ENCODE assay signal across 1 cellular context in genomic region chr7:2232766-2233520, GRCh38.
A peak's percentile ranks its signal among the peaks of the same experiment; 100 is the strongest.
TF ChIP-seq lines count a peak whose summit lies in the region.

Gene MAD1L1 (minus strand): TSS chr7:2232945. CDS start chr7:2230133, 2,812 bp downstream.

TF ChIP-seq in H1, 55 proteins besides CTCF, POLR2A, EP300 and RAD21:
- TF ChIP-seq E2F6 (IDR thresholded peaks at IDR 0.05) (no peak), NRF1 (IDR thresholded peaks at IDR 0.05; ENCODE audit: low read depth, low read length) (peak; percentile 20; the same call in 1 of the 2 replicates), TAF1 (IDR thresholded peaks at IDR 0.05; ENCODE audit: low read depth, low read length) (peak; percentile 83), FOSL1 (IDR thresholded peaks at IDR 0.05; ENCODE audit: insufficient read depth, low read depth, low read length) (no peak), SP1 (IDR thresholded peaks at IDR 0.05; ENCODE audit: low read depth, low read length) (no peak), BRCA1 (IDR thresholded peaks at IDR 0.05; ENCODE audit: low read depth, low read length) (peak; percentile 95), CHD7 (IDR thresholded peaks at IDR 0.05; ENCODE audit: insufficient replicate concordance, low read length) (peak; percentile 100), BCL11A (IDR thresholded peaks at IDR 0.05; ENCODE audit: low read depth in 2 of 2, low read length in 2 of 2) (no peak), SIX5 (IDR thresholded peaks at IDR 0.05; ENCODE audit: low read depth, low read length) (no peak), POLR2AphosphoS5 (IDR thresholded peaks at IDR 0.05; ENCODE audit: low read depth, low read length) (peak; percentile 51), KDM4A (IDR thresholded peaks at IDR 0.05; ENCODE audit: low read depth, low read length, severe bottlenecking) (peak; percentile 88), CHD2 (IDR thresholded peaks at IDR 0.05; ENCODE audit: low read length) (peak; percentile 98), TAF7 (optimal IDR thresholded peaks at IDR 0.05; ENCODE audit: borderline replicate concordance, low read depth, low read length) (peak; percentile 49), CHD1 (IDR thresholded peaks at IDR 0.05; ENCODE audit: low read depth, low read length) (no peak), YY1 (IDR thresholded peaks at IDR 0.05; ENCODE audit: low read depth, low read length) (peak; percentile 73), KDM1A (IDR thresholded peaks at IDR 0.05; ENCODE audit: borderline replicate concordance, low read length) (no peak; the same call in none of the 2 replicates), HDAC2 (IDR thresholded peaks at IDR 0.05; ENCODE audit: borderline replicate concordance in 1 of 2, low read depth in 2 of 2, low read length in 2 of 2) (0 out of 4 replicates have a peak, but pooled peaks of 1 of the 2 experiments have one; percentile 70), ATF2 (IDR thresholded peaks at IDR 0.05; ENCODE audit: low read length) (peak; percentile 25; the same call in 1 of the 2 replicates), SIRT6 (IDR thresholded peaks at IDR 0.05; ENCODE audit: low read length) (no peak), GABPA (IDR thresholded peaks at IDR 0.05; ENCODE audit: borderline replicate concordance, insufficient read depth, low read length) (no peak), SAP30 (IDR thresholded peaks at IDR 0.05; ENCODE audit: insufficient read depth, insufficient replicate concordance, low read length) (no peak), RBBP5 (IDR thresholded peaks at IDR 0.05; ENCODE audit: borderline replicate concordance, low read depth, low read length) (peak; percentile 65; the same call in 1 of the 2 replicates), TEAD4 (IDR thresholded peaks at IDR 0.05; ENCODE audit: low read depth, low read length) (no peak), ASH2L (IDR thresholded peaks at IDR 0.05; ENCODE audit: low read length) (peak; percentile 87), SUZ12 (IDR thresholded peaks at IDR 0.05; ENCODE audit: low read length) (no peak), TCF12 (IDR thresholded peaks at IDR 0.05; ENCODE audit: low read depth, low read length) (no peak), SIN3A (conservative IDR thresholded peaks at IDR 0.05 in 1 of 2, IDR thresholded peaks at IDR 0.05 in 1 of 2; ENCODE audit: low read depth in 1 of 2, low read length in 2 of 2) (peak in 1 of 2 experiments; percentile 2; a peak in 2 of 4 replicates), GTF2F1 (IDR thresholded peaks at IDR 0.05; ENCODE audit: borderline replicate concordance, low read depth, low read length) (no peak), KDM5A (IDR thresholded peaks at IDR 0.05; ENCODE audit: low read length) (no peak), SP4 (IDR thresholded peaks at IDR 0.05; ENCODE audit: low read length) (no peak), BACH1 (IDR thresholded peaks at IDR 0.05; ENCODE audit: low read length) (0 out of 2 replicates have a peak, but pooled peaks have one; percentile 26), EGR1 (IDR thresholded peaks at IDR 0.05; ENCODE audit: borderline replicate concordance, low read depth, low read length) (peak; percentile 19; the same call in 1 of the 2 replicates), USF2 (IDR thresholded peaks at IDR 0.05; ENCODE audit: low read length) (no peak), PHF8 (conservative IDR thresholded peaks at IDR 0.05; ENCODE audit: low read depth, low read length) (peak; percentile 91), MAFK (IDR thresholded peaks at IDR 0.05; ENCODE audit: low read depth, low read length) (peak; percentile 92), TBP (IDR thresholded peaks at IDR 0.05; ENCODE audit: low read depth, low read length) (peak; percentile 62; the same call in 1 of the 2 replicates), CTBP2 (IDR thresholded peaks at IDR 0.05; ENCODE audit: borderline replicate concordance, insufficient read depth, insufficient read length, low read length) (no peak), HDAC6 (IDR thresholded peaks at IDR 0.05; ENCODE audit: low read depth, low read length) (no peak), CREB1 (IDR thresholded peaks at IDR 0.05) (peak; percentile 75)
